In genomic region chr1:25550155-25550506, GRCh38 we compare ENCODE assay signal across 9 cellular contexts. TPM values are rescaled to one million over a fixed set of nuclear protein-coding genes. Genes with fewer than 3 reads are reported as not detected.
DNase-seq lines count a peak whose midpoint lies in the region; ATAC-seq and TF ChIP-seq lines count a peak whose summit lies in the region.
"Had no signal": no experiment of that assay in that cellular context is flagged by ENCODE, and none has a peak within 500 bp of the region (broad histone marks: within the 10 kb centered on the region; RNA-seq: fewer than 3 reads in every experiment).

No MANE protein-coding gene starts in this region.

- H3K27ac Mint-ChIP-seq in activated CD8-positive, alpha-beta memory T cell treated with anti-CD3 and anti-CD28 coated beads, Interleukin-2, amount 10 ng/mL, durations not matched to agents 7 days and 5 days, result peak overlapping the region; percentile 71
- H3K27ac Mint-ChIP-seq in T-helper 17 cell, result peak overlapping the region; percentile 87

- no peaks in the 10 kb centered on the region for H3K27me3 ChIP-seq in H7 (ENCODE audit: control insufficient read depth, insufficient read depth, low read length)

- H3K36me3 Mint-ChIP-seq in activated CD8-positive, alpha-beta memory T cell treated with anti-CD3 and anti-CD28 coated beads, Interleukin-2, amount 10 ng/mL, durations not matched to agents 7 days and 5 days, result peaks cover 2% of the 10 kb centered on the region
- no peaks in the 10 kb centered on the region for H3K36me3 Mint-ChIP-seq in T-helper 17 cell (ENCODE audit: low read depth)

- no peak for DNase-seq in activated CD8-positive, alpha-beta memory T cell treated with anti-CD3 and anti-CD28 coated beads, Interleukin-2, amount 10 ng/mL, durations not matched to agents 7 days and 5 days
- no peak for DNase-seq in activated CD8-positive, alpha-beta memory T cell treated with anti-CD3 and anti-CD28 coated beads for 24 hours
- DNase-seq in T-helper 17 cell (no peak), fibroblast of villous mesenchyme (ENCODE audit: low read depth) (peak; percentile 74), substantia nigra (lab: John Stamatoyannopoulos, UW) (no peak), NCI-H1092 treated with DMSO at 0.1 percent for 48 hours (lab: John Stamatoyannopoulos, UW) (no peak), H7 (no peak)
- DNase-seq: islet precursor cell had no signal

- H3K36me3 ChIP-seq in H7 (replicated peaks; ENCODE audit: control insufficient read depth, insufficient read depth, low read length), result peaks cover 5% of the 10 kb centered on the region

- peaks cover 54% of the 10 kb centered on the region for H3K4me1 Mint-ChIP-seq in activated CD8-positive, alpha-beta memory T cell treated with anti-CD3 and anti-CD28 coated beads, Interleukin-2, amount 10 ng/mL, durations not matched to agents 7 days and 5 days
- H3K4me1 Mint-ChIP-seq in T-helper 17 cell, result peaks cover 73% of the 10 kb centered on the region

- no peak overlapping the region for H3K4me3 ChIP-seq in fibroblast of villous mesenchyme (ENCODE audit: low read depth, low read length)
- no peak overlapping the region for H3K4me3 ChIP-seq in H7 (ENCODE audit: insufficient read depth, low read depth, low read length)

- no peaks in the 10 kb centered on the region for H3K9me3 ChIP-seq in T-helper 17 cell (ENCODE audit: control insufficient read depth, low read length, poor library complexity, severe bottlenecking)

- peaks cover 11% of the 10 kb centered on the region for H3K27me3 Mint-ChIP-seq in activated CD8-positive, alpha-beta memory T cell treated with anti-CD3 and anti-CD28 coated beads, Interleukin-2, amount 10 ng/mL, durations not matched to agents 7 days and 5 days
- H3K27me3 Mint-ChIP-seq in T-helper 17 cell, result no peaks in the 10 kb centered on the region

- no peak for TF ChIP-seq CTCF in fibroblast of villous mesenchyme (IDR thresholded peaks at IDR 0.05; ENCODE audit: insufficient read depth, low read depth, low read length)

- CTCF ChIA-PET in activated CD8-positive, alpha-beta memory T cell treated with anti-CD3 and anti-CD28 coated beads, Interleukin-2, amount 10 ng/mL, durations not matched to agents 7 days and 5 days (lab: Charles Lee), result interaction anchor here (0.6 to 3.1 kb wide), 7 partner anchors 11 to 269 kb away, joined by 3 to 14 read pairs (median 3); partner anchors contain the start of gene MTFR1L

- H3K27ac ChIP-seq in substantia nigra (ENCODE audit: low read depth, low read length, poor library complexity, severe bottlenecking), result peak overlapping the region; percentile 68

- no peaks in the 10 kb centered on the region for H3K9me3 Mint-ChIP-seq in activated CD8-positive, alpha-beta memory T cell treated with anti-CD3 and anti-CD28 coated beads, Interleukin-2, amount 10 ng/mL, durations not matched to agents 7 days and 5 days (ENCODE audit: low read depth)

- no peak for ATAC-seq in activated CD8-positive, alpha-beta memory T cell treated with anti-CD3 and anti-CD28 coated beads, Interleukin-2, amount 10 ng/mL, durations not matched to agents 7 days and 5 days
- ATAC-seq in T-helper 17 cell (no peak), GM19035 (IDR thresholded peaks at IDR 0.05; ENCODE audit: unreplicated experiment) (no peak)

- H3K4me3 Mint-ChIP-seq in activated CD8-positive, alpha-beta memory T cell treated with anti-CD3 and anti-CD28 coated beads, Interleukin-2, amount 10 ng/mL, durations not matched to agents 7 days and 5 days, result no peak overlapping the region
- H3K4me3 Mint-ChIP-seq in T-helper 17 cell, result peak overlapping the region; percentile 86

RNA-seq across cellular contexts. Expression of gene LDLRAP1, which starts 6.7 kb away (rescaled TPM):
- 10 to 100 TPM in 1 of 2 experiments, 1 to 10 TPM in 1; 4.9 to 11.0 TPM for total RNA-seq in activated CD8-positive, alpha-beta memory T cell treated with anti-CD3 and anti-CD28 coated beads, Interleukin-2, amount 10 ng/mL, durations not matched to agents 7 days and 5 days
- total RNA-seq in T-helper 17 cell, result 10 to 100 TPM; 90.3 to 96.6 TPM
- total RNA-seq in fibroblast of villous mesenchyme, result 18.4 and 24.6 TPM in 2 replicates
- 47.0 and 47.9 TPM in 2 replicates for total RNA-seq in H7 (2014; rRNA removed; shearing (Covaris generic))
